ENCODE assay signal across 8 cellular contexts in the genomic region with DNA sequence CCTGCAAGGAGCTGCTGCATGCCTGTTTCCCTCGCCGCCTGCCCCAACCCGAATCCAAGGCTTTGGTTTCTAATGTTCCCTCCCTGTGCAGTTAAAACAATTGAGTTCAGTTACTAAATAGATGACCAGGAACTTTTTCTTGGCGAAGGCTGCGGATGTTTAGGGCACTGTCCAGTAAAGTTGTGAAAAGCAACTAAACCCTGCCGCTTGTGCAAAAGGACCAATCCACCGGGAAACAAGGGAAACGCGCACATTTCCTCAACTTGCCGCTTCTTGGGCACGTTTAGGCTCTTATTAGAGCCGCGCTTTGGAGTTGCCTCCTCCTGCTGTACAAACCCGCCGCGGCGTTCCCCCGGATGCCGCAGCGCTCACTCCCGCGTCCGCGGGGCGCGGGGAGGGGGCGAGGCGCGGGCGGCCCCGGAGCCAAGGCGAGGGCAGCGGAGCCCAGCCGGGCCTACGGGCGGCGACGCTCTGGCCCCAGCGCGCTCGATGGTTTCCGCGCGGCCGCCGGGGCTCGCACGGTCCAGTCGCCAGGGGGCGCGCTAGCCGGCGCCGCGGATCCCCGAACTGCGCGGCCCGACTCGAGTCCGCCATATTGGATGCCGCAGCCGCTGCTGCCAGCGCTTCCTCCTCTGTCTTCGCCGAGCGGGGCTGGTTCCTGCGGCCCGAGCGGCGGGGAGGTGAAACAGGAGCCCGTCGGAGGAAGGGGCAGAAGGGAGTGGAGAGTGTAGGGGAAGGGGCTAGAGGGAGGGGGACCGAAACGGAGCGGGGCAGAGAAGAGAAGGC. TPM values are rescaled to one million over a fixed set of nuclear protein-coding genes. Genes with fewer than 3 reads are reported as not detected.
DNase-seq lines count a peak whose midpoint lies in the region; ATAC-seq lines count a peak whose summit lies in the region.

Gene SCAF8, plus strand, starts transcription at position 593 of the 786 bp plus-strand sequence. CDS start 485 bp downstream, outside the sequence.

- H3K27ac ChIP-seq in cingulate gyrus (ENCODE audit: low read depth, low read length): peak within 1 kb of the TSS; percentile 97

- DNase-seq in Ammon's horn (ENCODE audit: low spot score) (peak; percentile 80), NCI-H345 treated with DMSO at 0.1 percent for 48 hours (lab: John Stamatoyannopoulos, UW; ENCODE audit: unreplicated experiment) (peak; percentile 70), left colon (peak; percentile 66 to 86)
- peak; percentile 83 to 85 for DNase-seq in activated CD4-positive, alpha-beta T cell treated with anti-CD3 and anti-CD28 coated beads for 4 hours
- peak; percentile 82 for DNase-seq in stimulated activated CD4-positive, alpha-beta T cell treated with anti-CD3 and anti-CD28 coated beads, Interleukin-1b, Interleukin-23, amount 100 ng/mL, for 48 hours

- intact Hi-C loops in left colon (cut with DNase I, micrococcal nuclease): no loop called here

- peak; percentile 86 for ATAC-seq in GM18907 (IDR thresholded peaks at IDR 0.05; ENCODE audit: unreplicated experiment)
- ATAC-seq in HG03139 (IDR thresholded peaks at IDR 0.05; ENCODE audit: unreplicated experiment): peak; percentile 77
- peak; percentile 76 for ATAC-seq in left colon

RNA-seq across cellular contexts. Expression of gene SCAF8, which starts in this region (rescaled TPM):
- total RNA-seq in left colon: 10 to 100 TPM; 32.6 to 35.8 TPM

Comparison
In these comparisons a context has a peak if more than half of its experiments do, and no peak if none do; other contexts are left out.
1. Peak in every context shown above with its lines: DNase-seq, ATAC-seq and H3K27ac ChIP-seq.